ENCODE assay signal across 1 cellular context in the genomic region with DNA sequence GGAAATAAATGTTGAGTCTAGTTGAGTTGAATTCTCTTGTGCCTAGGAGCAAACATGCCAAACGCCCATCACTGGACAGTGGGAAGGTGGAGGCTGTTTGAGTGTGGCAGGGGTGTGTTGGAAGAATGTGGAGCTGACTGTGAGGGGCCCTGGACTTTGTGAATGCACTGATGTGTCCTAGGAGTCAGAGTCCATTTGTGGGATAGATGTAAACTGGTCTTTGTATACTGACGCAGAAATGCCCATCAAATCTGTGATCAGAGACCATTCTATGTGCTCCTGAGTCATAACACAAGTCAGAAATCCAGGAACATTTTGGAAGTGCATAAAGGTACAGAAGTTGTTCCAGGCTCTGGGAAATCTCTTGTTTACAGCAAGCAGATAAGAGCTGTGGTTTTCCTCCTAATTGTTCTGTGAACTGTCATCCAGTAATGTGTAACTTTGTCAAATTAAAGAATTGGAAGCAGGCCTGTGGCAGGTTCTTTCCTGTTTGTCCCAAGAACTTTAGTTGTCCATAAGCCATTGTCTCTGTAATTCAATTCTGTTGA.
A peak's percentile ranks its signal among the peaks of the same experiment; 100 is the strongest.
TF ChIP-seq lines count a peak whose summit lies in the region.

No MANE protein-coding gene starts in this region.

TF ChIP-seq in HepG2, 621 proteins besides CTCF, POLR2A, EP300 and RAD21 (continued from another document and continues in another):
- TF ChIP-seq AKNA (CRISPR knock-in tag; IDR thresholded peaks at IDR 0.05; ENCODE audit: borderline replicate concordance) (no peak), MIER3 (CRISPR knock-in tag; IDR thresholded peaks at IDR 0.05; ENCODE audit: borderline replicate concordance) (no peak), ZNF777 (CRISPR knock-in tag; IDR thresholded peaks at IDR 0.05) (no peak), NCOA1 (CRISPR knock-in tag; IDR thresholded peaks at IDR 0.05) (no peak), KDM4B (CRISPR knock-in tag; IDR thresholded peaks at IDR 0.05) (no peak), MTA3 (CRISPR knock-in tag; IDR thresholded peaks at IDR 0.05) (no peak), MYC (CRISPR knock-in tag; IDR thresholded peaks at IDR 0.05; ENCODE audit: borderline replicate concordance) (no peak), CAMTA2 (CRISPR knock-in tag; IDR thresholded peaks at IDR 0.05; ENCODE audit: borderline replicate concordance) (no peak), EEA1 (CRISPR knock-in tag; IDR thresholded peaks at IDR 0.05; ENCODE audit: borderline replicate concordance) (no peak), MLLT10 (CRISPR knock-in tag; IDR thresholded peaks at IDR 0.05) (no peak), KDM3A (CRISPR knock-in tag; IDR thresholded peaks at IDR 0.05; ENCODE audit: low read depth) (no peak), ZNF34 (CRISPR knock-in tag; IDR thresholded peaks at IDR 0.05; ENCODE audit: borderline replicate concordance) (no peak), ONECUT2 (CRISPR knock-in tag; IDR thresholded peaks at IDR 0.05) (no peak), ZNF557 (CRISPR knock-in tag; IDR thresholded peaks at IDR 0.05) (0 out of 2 replicates have a peak, but pooled peaks have one; percentile 36), THAP7 (CRISPR knock-in tag; IDR thresholded peaks at IDR 0.05) (no peak), ARNTL (CRISPR knock-in tag; IDR thresholded peaks at IDR 0.05) (no peak), REL (CRISPR knock-in tag; conservative IDR thresholded peaks at IDR 0.05) (no peak), ZNF713 (CRISPR knock-in tag; IDR thresholded peaks at IDR 0.05) (no peak), KLF16 (CRISPR knock-in tag; IDR thresholded peaks at IDR 0.05) (no peak), ZNF615 (CRISPR knock-in tag; IDR thresholded peaks at IDR 0.05; ENCODE audit: borderline replicate concordance) (no peak), ZNF138 (CRISPR knock-in tag; IDR thresholded peaks at IDR 0.05; ENCODE audit: low read depth) (no peak), ZMYM2 (CRISPR knock-in tag; IDR thresholded peaks at IDR 0.05) (no peak), SMARCE1 (IDR thresholded peaks at IDR 0.05; ENCODE audit: borderline replicate concordance) (no peak), ZNF605 (CRISPR knock-in tag; IDR thresholded peaks at IDR 0.05) (no peak), ZBTB39 (CRISPR knock-in tag; IDR thresholded peaks at IDR 0.05) (no peak), HINFP (CRISPR knock-in tag; IDR thresholded peaks at IDR 0.05; ENCODE audit: low read depth) (no peak), ZNF513 (CRISPR knock-in tag; conservative IDR thresholded peaks at IDR 0.05) (no peak), ZBTB3 (CRISPR knock-in tag; IDR thresholded peaks at IDR 0.05; ENCODE audit: borderline replicate concordance, low read depth) (no peak), FOXK1 (CRISPR knock-in tag; IDR thresholded peaks at IDR 0.05; ENCODE audit: borderline replicate concordance, low read depth) (no peak), MEIS2 (CRISPR knock-in tag; IDR thresholded peaks at IDR 0.05) (peak; percentile 24; the same call in 1 of the 2 replicates), ZC3H13 (CRISPR knock-in tag; IDR thresholded peaks at IDR 0.05) (no peak), GATA4 (IDR thresholded peaks at IDR 0.05; ENCODE audit: borderline replicate concordance, low read depth) (peak; percentile 35; the same call in 1 of the 2 replicates), ZNF292 (CRISPR knock-in tag; IDR thresholded peaks at IDR 0.05; ENCODE audit: borderline replicate concordance, low read depth) (0 out of 2 replicates have a peak, but pooled peaks have one; percentile 17), THAP9 (CRISPR knock-in tag; IDR thresholded peaks at IDR 0.05; ENCODE audit: borderline replicate concordance) (no peak), SCMH1 (CRISPR knock-in tag; IDR thresholded peaks at IDR 0.05; ENCODE audit: borderline replicate concordance) (no peak), TCF7L2 (IDR thresholded peaks at IDR 0.05; ENCODE audit: low read depth, low read length) (no peak), SNAI1 (CRISPR knock-in tag; IDR thresholded peaks at IDR 0.05; ENCODE audit: borderline replicate concordance) (no peak), ZIK1 (CRISPR knock-in tag; IDR thresholded peaks at IDR 0.05; ENCODE audit: borderline replicate concordance, low read depth) (no peak), ZSCAN5A (CRISPR knock-in tag; IDR thresholded peaks at IDR 0.05; ENCODE audit: borderline replicate concordance) (no peak), JARID2 (CRISPR knock-in tag; IDR thresholded peaks at IDR 0.05; ENCODE audit: insufficient replicate concordance) (no peak), TMF1 (CRISPR knock-in tag; IDR thresholded peaks at IDR 0.05; ENCODE audit: low read depth) (no peak)
- TF ChIP-seq, protein P1, sequence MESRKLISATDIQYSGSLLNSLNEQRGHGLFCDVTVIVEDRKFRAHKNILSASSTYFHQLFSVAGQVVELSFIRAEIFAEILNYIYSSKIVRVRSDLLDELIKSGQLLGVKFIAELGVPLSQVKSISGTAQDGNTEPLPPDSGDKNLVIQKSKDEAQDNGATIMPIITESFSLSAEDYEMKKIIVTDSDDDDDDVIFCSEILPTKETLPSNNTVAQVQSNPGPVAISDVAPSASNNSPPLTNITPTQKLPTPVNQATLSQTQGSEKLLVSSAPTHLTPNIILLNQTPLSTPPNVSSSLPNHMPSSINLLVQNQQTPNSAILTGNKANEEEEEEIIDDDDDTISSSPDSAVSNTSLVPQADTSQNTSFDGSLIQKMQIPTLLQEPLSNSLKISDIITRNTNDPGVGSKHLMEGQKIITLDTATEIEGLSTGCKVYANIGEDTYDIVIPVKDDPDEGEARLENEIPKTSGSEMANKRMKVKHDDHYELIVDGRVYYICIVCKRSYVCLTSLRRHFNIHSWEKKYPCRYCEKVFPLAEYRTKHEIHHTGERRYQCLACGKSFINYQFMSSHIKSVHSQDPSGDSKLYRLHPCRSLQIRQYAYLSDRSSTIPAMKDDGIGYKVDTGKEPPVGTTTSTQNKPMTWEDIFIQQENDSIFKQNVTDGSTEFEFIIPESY (CRISPR knock-in tag; IDR thresholded peaks at IDR 0.05) = no peak
- TF ChIP-seq, protein P2, sequence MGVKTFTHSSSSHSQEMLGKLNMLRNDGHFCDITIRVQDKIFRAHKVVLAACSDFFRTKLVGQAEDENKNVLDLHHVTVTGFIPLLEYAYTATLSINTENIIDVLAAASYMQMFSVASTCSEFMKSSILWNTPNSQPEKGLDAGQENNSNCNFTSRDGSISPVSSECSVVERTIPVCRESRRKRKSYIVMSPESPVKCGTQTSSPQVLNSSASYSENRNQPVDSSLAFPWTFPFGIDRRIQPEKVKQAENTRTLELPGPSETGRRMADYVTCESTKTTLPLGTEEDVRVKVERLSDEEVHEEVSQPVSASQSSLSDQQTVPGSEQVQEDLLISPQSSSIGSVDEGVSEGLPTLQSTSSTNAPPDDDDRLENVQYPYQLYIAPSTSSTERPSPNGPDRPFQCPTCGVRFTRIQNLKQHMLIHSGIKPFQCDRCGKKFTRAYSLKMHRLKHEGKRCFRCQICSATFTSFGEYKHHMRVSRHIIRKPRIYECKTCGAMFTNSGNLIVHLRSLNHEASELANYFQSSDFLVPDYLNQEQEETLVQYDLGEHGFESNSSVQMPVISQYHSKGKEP (CRISPR knock-in tag; IDR thresholded peaks at IDR 0.05) = no peak
